9 cellular contexts compared by ENCODE assay signal in genomic region chr18:48037481-48038271, GRCh38.
DNase-seq lines count a peak whose midpoint lies in the region; ATAC-seq and FAIRE-seq lines count a peak whose summit lies in the region.
"Had no signal": no experiment of that assay in that cellular context is flagged by ENCODE, and none has a peak within 500 bp of the region (broad histone marks: within the 10 kb centered on the region; RNA-seq: fewer than 3 reads in every experiment).

No MANE protein-coding gene starts in this region.

- no peaks in the 10 kb centered on the region for H3K9me3 ChIP-seq in small intestine (ENCODE audit: control insufficient read depth, low read depth)

- no peaks in the 10 kb centered on the region for H3K27me3 ChIP-seq in small intestine (ENCODE audit: control insufficient read depth in 2 of 2, insufficient read depth in 2 of 2, low read length in 2 of 2)

- peak; percentile 78 for ATAC-seq in Right ventricle myocardium superior (ENCODE audit: poor library complexity)
- ATAC-seq in HG02981 (IDR thresholded peaks at IDR 0.05; ENCODE audit: unreplicated experiment): no peak
- no peak for ATAC-seq in GM21367 (IDR thresholded peaks at IDR 0.05; ENCODE audit: unreplicated experiment)

- no peaks in the 10 kb centered on the region for H3K36me3 ChIP-seq in small intestine (ENCODE audit: control insufficient read depth in 2 of 2, insufficient read depth in 2 of 2, low read length in 2 of 2)

- H3K4me3 ChIP-seq in small intestine (ENCODE audit: low read depth in 1 of 2, low read length in 2 of 2): no peak overlapping the region

- intact Hi-C loops in Right ventricle myocardium superior (cut with DNase I): no loop called here

- H3K27ac ChIP-seq in small intestine (ENCODE audit: low read depth in 1 of 2, low read length in 1 of 2): no peak overlapping the region

- no peak for FAIRE-seq in small intestine (lab: Jason Lieb, UNC)
- FAIRE-seq: colon had no signal

- no peaks in the 10 kb centered on the region for H3K4me1 ChIP-seq in small intestine (ENCODE audit: control insufficient read depth in 2 of 2, insufficient read depth in 1 of 2, low read depth in 1 of 2, low read length in 1 of 2)

- DNase-seq in NCI-H345 (lab: John Stamatoyannopoulos, UW) (peak; percentile 5), NCI-H345 treated with DMSO at 0.1 percent for 48 hours (lab: John Stamatoyannopoulos, UW; ENCODE audit: unreplicated experiment) (no peak), RPMI8226 (peak; percentile 52), Right ventricle myocardium superior (no peak), small intestine (peak; percentile 26), GM19240 (ENCODE audit: insufficient read length, low spot score) (no peak)

- WGBS in small intestine, 3 donors: 63 to 78% (median 69%) methylated on average over 16 of the region's 16 CpGs

Comparison
In these comparisons a context has a peak if more than half of its experiments do, and no peak if none do; other contexts are left out.
1. DNase-seq: peak in NCI-H345 (single experiment), RPMI8226 (single experiment) and small intestine (single experiment); none in NCI-H345 treated with DMSO at 0.1 percent for 48 hours (single experiment), Right ventricle myocardium superior (single experiment) and GM19240 (single experiment).